In the genomic region with DNA sequence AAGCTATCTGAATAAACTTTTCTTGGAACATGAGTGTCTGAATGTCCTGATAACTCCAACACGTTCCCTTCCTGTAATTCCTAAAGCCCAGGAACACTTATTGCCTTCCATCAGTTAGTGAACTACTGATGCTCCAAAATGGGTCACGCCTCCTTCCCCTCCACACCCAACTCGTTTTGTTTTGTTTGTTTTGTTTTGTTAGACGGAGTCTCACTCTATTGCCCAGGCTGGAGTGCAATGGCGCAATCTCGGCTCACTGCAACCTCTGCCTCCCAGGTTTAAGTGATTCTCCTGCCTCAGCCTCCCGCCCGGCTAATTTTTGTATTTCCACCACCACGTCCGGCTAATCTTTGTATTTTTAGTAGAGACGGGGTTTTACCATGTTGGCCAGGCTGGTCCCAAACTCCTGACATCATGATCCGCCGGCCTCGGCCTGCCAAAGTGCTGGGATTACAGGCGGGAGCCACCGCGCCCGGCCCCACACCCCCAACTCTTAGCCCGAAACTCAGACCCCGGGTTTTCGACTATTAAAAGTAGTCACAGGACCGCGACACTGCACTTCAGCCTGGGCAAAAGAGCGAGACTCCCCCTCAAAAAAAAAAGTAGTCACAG, we compare ENCODE assay signal across 8 cellular contexts. TPM values are rescaled to one million over a fixed set of nuclear protein-coding genes. Genes with fewer than 3 reads are reported as not detected.
DNase-seq lines count a peak whose midpoint lies in the region; ATAC-seq, FAIRE-seq and TF ChIP-seq lines count a peak whose summit lies in the region.

No MANE protein-coding gene starts in this region.

- H3K4me3 ChIP-seq in A673 (ENCODE audit: low read depth, low read length, poor library complexity, severe bottlenecking) (peak overlapping the region; percentile 92), endothelial cell of umbilical vein (replicated peaks in 1 of 3; ENCODE audit: insufficient read depth in 1 of 3, low read depth in 1 of 3, low read length in 3 of 3) (peak overlapping the region; percentile 95 to 97 (median 95)), neuronal stem cell (ENCODE audit: low read length in 2 of 2) (peak overlapping the region; percentile 81 to 92)

- H2BK5ac ChIP-seq in neuronal stem cell (ENCODE audit: low read length), result no peak overlapping the region

- no peak overlapping the region for H3K14ac ChIP-seq in neuronal stem cell (ENCODE audit: low read length)

- H4K8ac ChIP-seq in neuronal stem cell (ENCODE audit: low read depth, low read length), result no peak overlapping the region

- no CpG with 5 or more reads among the region's 24 CpGs for WGBS in neuronal stem cell (ENCODE audit: extremely low coverage in 2 of 2, insufficient read length in 2 of 2, insufficient replicate concordance in 1 of 2), 2 donors

- H2BK120ac ChIP-seq in neuronal stem cell (ENCODE audit: low read depth, low read length), result no peak overlapping the region

- H3K4me1 ChIP-seq in A673 (ENCODE audit: insufficient read depth, low read length, poor library complexity, severe bottlenecking) (no peaks in the 10 kb centered on the region), endothelial cell of umbilical vein (ENCODE audit: control insufficient read depth, extremely low read depth, insufficient read depth, low read length) (peaks cover 17% of the 10 kb centered on the region), neuronal stem cell (ENCODE audit: control insufficient read depth in 2 of 2, insufficient read depth in 1 of 2, low read depth in 1 of 2, low read length in 2 of 2) (peaks cover 0 to 5% of the 10 kb centered on the region in 2 donors)

- CTCF ChIA-PET in A673 (lab: Charles Lee) (no interaction called here), endothelial cell of umbilical vein (lab: Charles Lee) (no interaction called here)

- no peak overlapping the region for H3K23ac ChIP-seq in neuronal stem cell (ENCODE audit: low read depth, low read length, poor library complexity)

- H3K4ac ChIP-seq in neuronal stem cell (ENCODE audit: low read length), result no peak overlapping the region

- no peak overlapping the region for H2BK15ac ChIP-seq in neuronal stem cell (ENCODE audit: low read length)

- H3K4me2 ChIP-seq in endothelial cell of umbilical vein (ENCODE audit: insufficient read depth, low read length) (peak overlapping the region; percentile 96), neuronal stem cell (ENCODE audit: insufficient read depth, low read length, poor library complexity, severe bottlenecking) (peak overlapping the region; percentile 67)

- no peak for TF ChIP-seq POLR2A in endothelial cell of umbilical vein (IDR thresholded peaks at IDR 0.05; ENCODE audit: low read depth, low read length)
- no peak for TF ChIP-seq POLR2A in H54 (IDR thresholded peaks at IDR 0.05; ENCODE audit: low read depth, low read length)

- no peaks in the 10 kb centered on the region for H3K9me3 ChIP-seq in A673 (ENCODE audit: low read depth, low read length, poor library complexity, severe bottlenecking)
- no peaks in the 10 kb centered on the region for H3K9me3 ChIP-seq in endothelial cell of umbilical vein (replicated peaks; ENCODE audit: control insufficient read depth, insufficient read depth, low read length)
- no peaks in the 10 kb centered on the region for H3K9me3 ChIP-seq in neuronal stem cell (replicated peaks in 1 of 2; ENCODE audit: control insufficient read depth in 2 of 2, insufficient read depth in 1 of 2, low read depth in 1 of 2, low read length in 2 of 2)

- H4K20me1 ChIP-seq in endothelial cell of umbilical vein (replicated peaks; ENCODE audit: control insufficient read depth, extremely low read depth, insufficient read depth, low read length), result peaks cover 3% of the 10 kb centered on the region

- H2AFZ ChIP-seq in endothelial cell of umbilical vein (ENCODE audit: low read depth, low read length) (peak overlapping the region; percentile 95), neuronal stem cell (ENCODE audit: low read length) (peak overlapping the region; percentile 93)

- peaks cover 4% of the 10 kb centered on the region for H3K79me1 ChIP-seq in neuronal stem cell (ENCODE audit: low read depth, low read length)

- POLR2A ChIA-PET in A673 (lab: Charles Lee; ENCODE audit: low non-redundant PET), result no interaction called here
- POLR2A ChIA-PET in endothelial cell of umbilical vein (lab: Charles Lee), result no interaction called here

- H3K27ac ChIP-seq in A673 (ENCODE audit: low read depth, low read length, poor library complexity, severe bottlenecking) (peak overlapping the region; percentile 92), endothelial cell of umbilical vein (ENCODE audit: insufficient read depth, low read depth, low read length) (peak overlapping the region; percentile 64), neuronal stem cell (replicated peaks; ENCODE audit: low read length) (no peak overlapping the region)

- no TSS peak for BruUV-seq in A673 (replicated peaks; lab: Mats Ljungman, UMichigan)
- TSS peak; percentile 31 for BruUV-seq in endothelial cell of umbilical vein (replicated peaks; lab: Mats Ljungman, UMichigan)

- FAIRE-seq in endothelial cell of umbilical vein (lab: Jason Lieb, UNC) (peak; percentile 35), H54 (lab: Jason Lieb, UNC) (no peak)

- H3K18ac ChIP-seq in neuronal stem cell (ENCODE audit: low read length), result no peak overlapping the region

- intact Hi-C loops in A673 (cut with micrococcal nuclease; ENCODE audit: unreplicated experiment) (no loop called here), endothelial cell of umbilical vein (cut with micrococcal nuclease) (no loop called here)

- H4K91ac ChIP-seq in neuronal stem cell (ENCODE audit: low read depth, low read length, poor library complexity), result no peak overlapping the region

- H3K9ac ChIP-seq in endothelial cell of umbilical vein (replicated peaks; ENCODE audit: extremely low read depth, insufficient read depth, low read length), result peak overlapping the region; percentile 90
- H3K9ac ChIP-seq in neuronal stem cell (ENCODE audit: low read depth, low read length, poor library complexity), result peak overlapping the region; percentile 98

- H2BK12ac ChIP-seq in neuronal stem cell (ENCODE audit: low read length), result no peak overlapping the region

- no peak overlapping the region for H2AK5ac ChIP-seq in neuronal stem cell (ENCODE audit: low read depth, low read length)

- ATAC-seq in GM19395 (IDR thresholded peaks at IDR 0.05; ENCODE audit: unreplicated experiment) (peak; percentile 24), HG03520 (IDR thresholded peaks at IDR 0.05; ENCODE audit: unreplicated experiment) (no peak), HG03442 (IDR thresholded peaks at IDR 0.05; ENCODE audit: unreplicated experiment) (no peak)

- peaks cover 4% of the 10 kb centered on the region for H3K9me1 ChIP-seq in endothelial cell of umbilical vein (replicated peaks; ENCODE audit: control insufficient read depth, extremely low read depth, insufficient read depth, low read length)

- no peak for DNase-seq in A673 (ENCODE audit: low spot score)
- peak; percentile 3 for DNase-seq in NCI-H2029 treated with DMSO at 0.1 percent for 48 hours (lab: John Stamatoyannopoulos, UW)
- peak; percentile 27 for DNase-seq in endothelial cell of umbilical vein (ENCODE audit: low read depth, low spot score)
- DNase-seq in neuronal stem cell (ENCODE audit: low spot score), result no peak
- DNase-seq in H54 (ENCODE audit: insufficient read length, low spot score), result no peak

- TF ChIP-seq CTCF in A673 (conservative IDR thresholded peaks at IDR 0.05; ENCODE audit: low read depth, low read length) (no peak), endothelial cell of umbilical vein (IDR thresholded peaks at IDR 0.05; ENCODE audit: extremely low read depth in 1 of 2, insufficient read depth in 1 of 2, low read depth in 1 of 2, low read length in 2 of 2) (no peak)

- H3K27me3 ChIP-seq in A673 (replicated peaks; ENCODE audit: insufficient read depth, low read depth, low read length, poor library complexity) (no peaks in the 10 kb centered on the region), endothelial cell of umbilical vein (ENCODE audit: control insufficient read depth in 2 of 2, insufficient read depth in 2 of 2, low read length in 2 of 2) (peaks cover 0 to 3% of the 10 kb centered on the region in 2 experiments), neuronal stem cell (ENCODE audit: control insufficient read depth in 3 of 3, insufficient read depth in 3 of 3, low read depth in 1 of 3, low read length in 3 of 3) (peaks cover 0 to 7% (median 0%) of the 10 kb centered on the region in 3 experiments)

- peaks cover 56% of the 10 kb centered on the region for H3K79me2 ChIP-seq in endothelial cell of umbilical vein (ENCODE audit: control insufficient read depth, insufficient read depth, low read length)

- dilution Hi-C loops in endothelial cell of umbilical vein (cut with MboI; ENCODE audit: extremely low pct_ligation_motif_present, low sequenced_read_pairs), result no loop called here

- H3K36me3 ChIP-seq in A673 (ENCODE audit: insufficient read depth, low read length, poor library complexity, severe bottlenecking), result no peaks in the 10 kb centered on the region
- no peaks in the 10 kb centered on the region for H3K36me3 ChIP-seq in endothelial cell of umbilical vein (ENCODE audit: control insufficient read depth in 2 of 2, extremely low read depth in 1 of 2, insufficient read depth in 2 of 2, low read length in 2 of 2)
- peaks cover 0 to 27% of the 10 kb centered on the region in 2 donors for H3K36me3 ChIP-seq in neuronal stem cell (replicated peaks in 1 of 2; ENCODE audit: control insufficient read depth in 2 of 2, insufficient read depth in 2 of 2, low read length in 2 of 2)

RNA-seq across cellular contexts. Expression of a gene that starts 0.8 kb away (rescaled TPM):
- total RNA-seq in A673 (2021) (16.6 and 17.7 TPM in 2 replicates), endothelial cell of umbilical vein (14.2 and 16.4 TPM in 2 replicates)
- polyA plus RNA-seq in endothelial cell of umbilical vein, result 7.6 and 9.6 TPM in 2 replicates
- 11.2 and 12.4 TPM in 2 replicates for polyA plus RNA-seq in endothelial cell of umbilical vein (2011; cell fraction: cytosol; rRNA removed)
- polyA plus RNA-seq in endothelial cell of umbilical vein (2011; cell fraction: nucleus; rRNA removed), result 4.5 and 5.7 TPM in 2 replicates
- polyA plus RNA-seq in endothelial cell of umbilical vein (2012), result 21.4 and 25.6 TPM in 2 replicates
- polyA minus RNA-seq in endothelial cell of umbilical vein, result 27.9 and 30.2 TPM in 2 replicates
- polyA minus RNA-seq in endothelial cell of umbilical vein (2011; cell fraction: cytosol; rRNA and poly(A)+ RNA removed), result 10.8 TPM
- 7.0 and 8.0 TPM in 2 replicates for polyA minus RNA-seq in endothelial cell of umbilical vein (2011; cell fraction: nucleus; rRNA and poly(A)+ RNA removed)
- 15.7 TPM for polyA plus RNA-seq in neuronal stem cell (2013, experiment 1 of 2)
- polyA plus RNA-seq in neuronal stem cell (2013, experiment 2 of 2), result 16.5 TPM

RNA-seq across cellular contexts. Expression of a gene that starts 25.1 kb away (rescaled TPM):
- total RNA-seq in A673 (2021), result 49.9 and 59.0 TPM in 2 replicates
- 13.7 and 18.7 TPM in 2 replicates for total RNA-seq in endothelial cell of umbilical vein
- polyA plus RNA-seq in endothelial cell of umbilical vein, result 1.5 and 3.5 TPM in 2 replicates
- polyA plus RNA-seq in endothelial cell of umbilical vein (2011; cell fraction: cytosol; rRNA removed), result 5.0 and 6.7 TPM in 2 replicates
- 7.2 and 9.9 TPM in 2 replicates for polyA plus RNA-seq in endothelial cell of umbilical vein (2011; cell fraction: nucleus; rRNA removed)
- polyA plus RNA-seq in endothelial cell of umbilical vein (2012), result 10.5 and 14.7 TPM in 2 replicates
- 14.2 and 14.9 TPM in 2 replicates for polyA minus RNA-seq in endothelial cell of umbilical vein
- 10.2 TPM for polyA minus RNA-seq in endothelial cell of umbilical vein (2011; cell fraction: cytosol; rRNA and poly(A)+ RNA removed)
- 6.0 and 12.9 TPM in 2 replicates for polyA minus RNA-seq in endothelial cell of umbilical vein (2011; cell fraction: nucleus; rRNA and poly(A)+ RNA removed)
- 47.9 TPM for polyA plus RNA-seq in neuronal stem cell (2013, experiment 1 of 2)
- polyA plus RNA-seq in neuronal stem cell (2013, experiment 2 of 2), result 51.4 TPM

Comparison
In these comparisons a context has a peak if more than half of its experiments do, and no peak if none do; other contexts are left out.
1. DNase-seq: peak in NCI-H2029 treated with DMSO at 0.1 percent for 48 hours (single experiment) and endothelial cell of umbilical vein (single experiment); none in A673 (single experiment), neuronal stem cell (single experiment) and H54 (single experiment).
2. Peak in every context shown above with its lines, with median percentiles within 50 percentile points of each other: H3K4me3 ChIP-seq.